1 cellular context compared by ENCODE assay signal in the genomic region with DNA sequence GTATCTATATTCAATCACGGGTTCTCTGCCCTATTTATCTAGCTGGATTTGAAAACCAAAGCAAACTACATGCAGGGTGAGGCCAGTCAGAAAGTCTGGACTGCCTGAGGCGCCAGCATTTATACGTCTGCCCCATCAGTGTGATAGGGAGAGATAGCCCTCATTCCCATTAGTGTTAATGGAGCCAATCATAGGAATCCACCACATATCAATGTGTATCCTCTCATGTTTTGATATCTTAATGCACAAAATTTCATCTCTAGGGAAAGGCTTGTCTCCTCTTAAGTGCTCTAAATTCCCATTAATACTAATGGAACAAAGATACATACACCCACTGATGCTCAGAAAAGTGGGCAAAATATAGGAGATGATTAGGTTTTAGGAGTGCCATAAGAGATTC.
A peak's percentile ranks its signal among the peaks of the same experiment; 100 is the strongest.
TF ChIP-seq lines count a peak whose summit lies in the region.

No MANE protein-coding gene starts in this region.

TF ChIP-seq in SK-N-SH, 30 proteins besides CTCF, POLR2A, EP300 and RAD21 (continued from another document):
- TF ChIP-seq, protein P1, sequence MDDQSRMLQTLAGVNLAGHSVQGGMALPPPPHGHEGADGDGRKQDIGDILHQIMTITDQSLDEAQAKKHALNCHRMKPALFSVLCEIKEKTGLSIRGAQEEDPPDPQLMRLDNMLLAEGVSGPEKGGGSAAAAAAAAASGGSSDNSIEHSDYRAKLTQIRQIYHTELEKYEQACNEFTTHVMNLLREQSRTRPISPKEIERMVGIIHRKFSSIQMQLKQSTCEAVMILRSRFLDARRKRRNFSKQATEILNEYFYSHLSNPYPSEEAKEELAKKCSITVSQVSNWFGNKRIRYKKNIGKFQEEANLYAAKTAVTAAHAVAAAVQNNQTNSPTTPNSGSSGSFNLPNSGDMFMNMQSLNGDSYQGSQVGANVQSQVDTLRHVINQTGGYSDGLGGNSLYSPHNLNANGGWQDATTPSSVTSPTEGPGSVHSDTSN (IDR thresholded peaks at IDR 0.05) = no peak
- TF ChIP-seq YY1 (IDR thresholded peaks at IDR 0.05; ENCODE audit: low read depth) (no peak), TCF12 (IDR thresholded peaks at IDR 0.05) (peak; percentile 55), POLR2AphosphoS5 (IDR thresholded peaks at IDR 0.05; ENCODE audit: low read depth, low read length) (no peak), GATA2 (CRISPR knock-in tag; IDR thresholded peaks at IDR 0.05) (peak; percentile 96), TEAD4 (IDR thresholded peaks at IDR 0.05; ENCODE audit: borderline replicate concordance, insufficient read depth) (peak; percentile 56; the same call in 1 of the 2 replicates), SIN3A (IDR thresholded peaks at IDR 0.05; ENCODE audit: borderline replicate concordance, low read depth, low read length) (no peak), NRF1 (IDR thresholded peaks at IDR 0.05; ENCODE audit: low read depth, low read length) (no peak), RXRA (IDR thresholded peaks at IDR 0.05; ENCODE audit: borderline replicate concordance, low read depth) (no peak), FOXM1 (IDR thresholded peaks at IDR 0.05; ENCODE audit: low read depth) (no peak), EZH2phosphoT487 (IDR thresholded peaks at IDR 0.05; ENCODE audit: borderline replicate concordance, low read depth) (no peak), FOXJ3 (CRISPR knock-in tag; IDR thresholded peaks at IDR 0.05) (peak; percentile 90), RCOR1 (IDR thresholded peaks at IDR 0.05; ENCODE audit: low read length) (peak; percentile 98), NFIC (IDR thresholded peaks at IDR 0.05; ENCODE audit: borderline replicate concordance) (no peak), FOSL2 (IDR thresholded peaks at IDR 0.05; ENCODE audit: borderline replicate concordance, low read depth) (no peak), RFX5 (IDR thresholded peaks at IDR 0.05; ENCODE audit: low read length) (no peak; the same call in 1 of the 2 replicates), JUND (IDR thresholded peaks at IDR 0.05) (no peak), MXI1 (IDR thresholded peaks at IDR 0.05; ENCODE audit: low read depth, low read length) (no peak), CHD2 (IDR thresholded peaks at IDR 0.05; ENCODE audit: low read length, partially characterized antibody) (peak; percentile 77)
- TF ChIP-seq, protein P2, sequence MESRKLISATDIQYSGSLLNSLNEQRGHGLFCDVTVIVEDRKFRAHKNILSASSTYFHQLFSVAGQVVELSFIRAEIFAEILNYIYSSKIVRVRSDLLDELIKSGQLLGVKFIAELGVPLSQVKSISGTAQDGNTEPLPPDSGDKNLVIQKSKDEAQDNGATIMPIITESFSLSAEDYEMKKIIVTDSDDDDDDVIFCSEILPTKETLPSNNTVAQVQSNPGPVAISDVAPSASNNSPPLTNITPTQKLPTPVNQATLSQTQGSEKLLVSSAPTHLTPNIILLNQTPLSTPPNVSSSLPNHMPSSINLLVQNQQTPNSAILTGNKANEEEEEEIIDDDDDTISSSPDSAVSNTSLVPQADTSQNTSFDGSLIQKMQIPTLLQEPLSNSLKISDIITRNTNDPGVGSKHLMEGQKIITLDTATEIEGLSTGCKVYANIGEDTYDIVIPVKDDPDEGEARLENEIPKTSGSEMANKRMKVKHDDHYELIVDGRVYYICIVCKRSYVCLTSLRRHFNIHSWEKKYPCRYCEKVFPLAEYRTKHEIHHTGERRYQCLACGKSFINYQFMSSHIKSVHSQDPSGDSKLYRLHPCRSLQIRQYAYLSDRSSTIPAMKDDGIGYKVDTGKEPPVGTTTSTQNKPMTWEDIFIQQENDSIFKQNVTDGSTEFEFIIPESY (IDR thresholded peaks at IDR 0.05; ENCODE audit: borderline replicate concordance, low read depth) = no peak
- TF ChIP-seq, protein P3, sequence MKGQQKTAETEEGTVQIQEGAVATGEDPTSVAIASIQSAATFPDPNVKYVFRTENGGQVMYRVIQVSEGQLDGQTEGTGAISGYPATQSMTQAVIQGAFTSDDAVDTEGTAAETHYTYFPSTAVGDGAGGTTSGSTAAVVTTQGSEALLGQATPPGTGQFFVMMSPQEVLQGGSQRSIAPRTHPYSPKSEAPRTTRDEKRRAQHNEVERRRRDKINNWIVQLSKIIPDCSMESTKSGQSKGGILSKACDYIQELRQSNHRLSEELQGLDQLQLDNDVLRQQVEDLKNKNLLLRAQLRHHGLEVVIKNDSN (IDR thresholded peaks at IDR 0.05; ENCODE audit: borderline replicate concordance, low read depth) = no peak
- TF ChIP-seq, protein P4, sequence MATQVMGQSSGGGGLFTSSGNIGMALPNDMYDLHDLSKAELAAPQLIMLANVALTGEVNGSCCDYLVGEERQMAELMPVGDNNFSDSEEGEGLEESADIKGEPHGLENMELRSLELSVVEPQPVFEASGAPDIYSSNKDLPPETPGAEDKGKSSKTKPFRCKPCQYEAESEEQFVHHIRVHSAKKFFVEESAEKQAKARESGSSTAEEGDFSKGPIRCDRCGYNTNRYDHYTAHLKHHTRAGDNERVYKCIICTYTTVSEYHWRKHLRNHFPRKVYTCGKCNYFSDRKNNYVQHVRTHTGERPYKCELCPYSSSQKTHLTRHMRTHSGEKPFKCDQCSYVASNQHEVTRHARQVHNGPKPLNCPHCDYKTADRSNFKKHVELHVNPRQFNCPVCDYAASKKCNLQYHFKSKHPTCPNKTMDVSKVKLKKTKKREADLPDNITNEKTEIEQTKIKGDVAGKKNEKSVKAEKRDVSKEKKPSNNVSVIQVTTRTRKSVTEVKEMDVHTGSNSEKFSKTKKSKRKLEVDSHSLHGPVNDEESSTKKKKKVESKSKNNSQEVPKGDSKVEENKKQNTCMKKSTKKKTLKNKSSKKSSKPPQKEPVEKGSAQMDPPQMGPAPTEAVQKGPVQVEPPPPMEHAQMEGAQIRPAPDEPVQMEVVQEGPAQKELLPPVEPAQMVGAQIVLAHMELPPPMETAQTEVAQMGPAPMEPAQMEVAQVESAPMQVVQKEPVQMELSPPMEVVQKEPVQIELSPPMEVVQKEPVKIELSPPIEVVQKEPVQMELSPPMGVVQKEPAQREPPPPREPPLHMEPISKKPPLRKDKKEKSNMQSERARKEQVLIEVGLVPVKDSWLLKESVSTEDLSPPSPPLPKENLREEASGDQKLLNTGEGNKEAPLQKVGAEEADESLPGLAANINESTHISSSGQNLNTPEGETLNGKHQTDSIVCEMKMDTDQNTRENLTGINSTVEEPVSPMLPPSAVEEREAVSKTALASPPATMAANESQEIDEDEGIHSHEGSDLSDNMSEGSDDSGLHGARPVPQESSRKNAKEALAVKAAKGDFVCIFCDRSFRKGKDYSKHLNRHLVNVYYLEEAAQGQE (IDR thresholded peaks at IDR 0.05; ENCODE audit: low read depth, low read length) = no peak
- TF ChIP-seq, protein P5, sequence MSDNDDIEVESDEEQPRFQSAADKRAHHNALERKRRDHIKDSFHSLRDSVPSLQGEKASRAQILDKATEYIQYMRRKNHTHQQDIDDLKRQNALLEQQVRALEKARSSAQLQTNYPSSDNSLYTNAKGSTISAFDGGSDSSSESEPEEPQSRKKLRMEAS (IDR thresholded peaks at IDR 0.05; ENCODE audit: low read depth) = no peak
- TF ChIP-seq, protein P6, sequence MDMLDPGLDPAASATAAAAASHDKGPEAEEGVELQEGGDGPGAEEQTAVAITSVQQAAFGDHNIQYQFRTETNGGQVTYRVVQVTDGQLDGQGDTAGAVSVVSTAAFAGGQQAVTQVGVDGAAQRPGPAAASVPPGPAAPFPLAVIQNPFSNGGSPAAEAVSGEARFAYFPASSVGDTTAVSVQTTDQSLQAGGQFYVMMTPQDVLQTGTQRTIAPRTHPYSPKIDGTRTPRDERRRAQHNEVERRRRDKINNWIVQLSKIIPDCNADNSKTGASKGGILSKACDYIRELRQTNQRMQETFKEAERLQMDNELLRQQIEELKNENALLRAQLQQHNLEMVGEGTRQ (IDR thresholded peaks at IDR 0.05; ENCODE audit: borderline replicate concordance, low read depth, low read length) = no peak
- TF ChIP-seq, protein P7, sequence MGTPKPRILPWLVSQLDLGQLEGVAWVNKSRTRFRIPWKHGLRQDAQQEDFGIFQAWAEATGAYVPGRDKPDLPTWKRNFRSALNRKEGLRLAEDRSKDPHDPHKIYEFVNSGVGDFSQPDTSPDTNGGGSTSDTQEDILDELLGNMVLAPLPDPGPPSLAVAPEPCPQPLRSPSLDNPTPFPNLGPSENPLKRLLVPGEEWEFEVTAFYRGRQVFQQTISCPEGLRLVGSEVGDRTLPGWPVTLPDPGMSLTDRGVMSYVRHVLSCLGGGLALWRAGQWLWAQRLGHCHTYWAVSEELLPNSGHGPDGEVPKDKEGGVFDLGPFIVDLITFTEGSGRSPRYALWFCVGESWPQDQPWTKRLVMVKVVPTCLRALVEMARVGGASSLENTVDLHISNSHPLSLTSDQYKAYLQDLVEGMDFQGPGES (IDR thresholded peaks at IDR 0.05; ENCODE audit: low read depth, low read length) = no peak; the same call in 1 of the 2 replicates
